In genomic region chr17:17354560-17355357, GRCh38 we compare ENCODE assay signal across 8 cellular contexts. TPM values are rescaled to one million over a fixed set of nuclear protein-coding genes. Genes with fewer than 3 reads are reported as not detected.
DNase-seq lines count a peak whose midpoint lies in the region; ATAC-seq lines count a peak whose summit lies in the region.

No MANE protein-coding gene starts in this region.

- no peak overlapping the region for H3K14ac ChIP-seq in mesenchymal stem cell (ENCODE audit: low read length in 2 of 2)

- no peak overlapping the region for H2BK120ac ChIP-seq in mesenchymal stem cell (ENCODE audit: low read depth, low read length)

- no peak overlapping the region for H3K4me2 ChIP-seq in mesenchymal stem cell (ENCODE audit: low read length, poor library complexity, severe bottlenecking)

- no peak overlapping the region for H3K4me3 ChIP-seq in mesenchymal stem cell (ENCODE audit: insufficient read depth in 1 of 2, low read depth in 1 of 2, low read length in 2 of 2)

- H3K9me3 ChIP-seq in mesenchymal stem cell (ENCODE audit: control insufficient read depth, low read length) = peaks cover 5% of the 10 kb centered on the region

- CTCF ChIA-PET in activated CD8-positive, alpha-beta T cell treated with anti-CD3 and anti-CD28 coated beads, Interleukin-2, amount 10 ng/mL, durations not matched to agents 7 days and 5 days (lab: Charles Lee) = interaction anchor here (0.7 to 4.9 kb wide), 19 partner anchors 9 to 287 kb away, joined by 3 to 61 read pairs (median 4); partner anchors contain the start of gene RASD1

- peaks cover 7% of the 10 kb centered on the region for H3K27me3 Mint-ChIP-seq in activated CD8-positive, alpha-beta T cell treated with anti-CD3 and anti-CD28 coated beads, Interleukin-2, amount 10 ng/mL, durations not matched to agents 7 days and 5 days (ENCODE audit: low read depth)

- peaks cover 0 to 3% of the 10 kb centered on the region in 2 experiments for H3K27me3 ChIP-seq in mesenchymal stem cell (ENCODE audit: control insufficient read depth in 1 of 2, insufficient read depth in 1 of 2, low read length in 2 of 2)

- no peak overlapping the region for H2AK5ac ChIP-seq in mesenchymal stem cell (ENCODE audit: low read length, severe bottlenecking)

- ATAC-seq in HG03354 (IDR thresholded peaks at IDR 0.05; ENCODE audit: poor library complexity, severe bottlenecking, unreplicated experiment) (peak; percentile 58), GM21381 (IDR thresholded peaks at IDR 0.05; ENCODE audit: unreplicated experiment) (no peak)
- ATAC-seq in activated CD8-positive, alpha-beta T cell treated with anti-CD3 and anti-CD28 coated beads, Interleukin-2, amount 10 ng/mL, durations not matched to agents 7 days and 5 days = peak; percentile 78

- 58% methylated on average over 10 of the region's 14 CpGs for WGBS in mesenchymal stem cell

- H2AFZ ChIP-seq in mesenchymal stem cell (ENCODE audit: low read depth, low read length) = no peak overlapping the region

- H3K9ac ChIP-seq in mesenchymal stem cell (ENCODE audit: low read length) = peak overlapping the region; percentile 17

- no peak overlapping the region for H4K8ac ChIP-seq in mesenchymal stem cell (ENCODE audit: low read length)

- H3K4ac ChIP-seq in mesenchymal stem cell (ENCODE audit: low read depth in 1 of 2, low read length in 2 of 2) = no peak overlapping the region

- H3K79me1 ChIP-seq in mesenchymal stem cell (replicated peaks; ENCODE audit: low read length, poor library complexity, severe bottlenecking) = no peaks in the 10 kb centered on the region

- H3K9me3 Mint-ChIP-seq in activated CD8-positive, alpha-beta T cell treated with anti-CD3 and anti-CD28 coated beads, Interleukin-2, amount 10 ng/mL, durations not matched to agents 7 days and 5 days (ENCODE audit: insufficient read depth) = peaks cover 3% of the 10 kb centered on the region

- H3K27ac Mint-ChIP-seq in activated CD8-positive, alpha-beta T cell treated with anti-CD3 and anti-CD28 coated beads, Interleukin-2, amount 10 ng/mL, durations not matched to agents 7 days and 5 days = no peak overlapping the region

- POLR2A ChIA-PET in activated CD8-positive, alpha-beta T cell treated with anti-CD3 and anti-CD28 coated beads, Interleukin-2, amount 10 ng/mL, durations not matched to agents 7 days and 5 days (lab: Charles Lee) = interaction anchor here (1.2 kb wide), 1 partner anchor 287 kb away, joined by 6 read pairs; no protein-coding TSS in a partner anchor

- DNase-seq in Ammon's horn (ENCODE audit: low spot score) = peak; percentile 75
- DNase-seq in NCI-H748 treated with DMSO at 0.1 percent for 48 hours (lab: John Stamatoyannopoulos, UW) = peak; percentile 78
- DNase-seq in activated CD8-positive, alpha-beta T cell treated with anti-CD3 and anti-CD28 coated beads, Interleukin-2, amount 10 ng/mL, durations not matched to agents 7 days and 5 days = peak; percentile 84
- DNase-seq in effector CD8-positive, alpha-beta T cell (lab: John Stamatoyannopoulos, UW) = peak; percentile 68
- DNase-seq in mesenchymal stem cell = peak; percentile 70
- DNase-seq in stimulated activated CD8-positive, alpha-beta memory T cell treated with anti-CD3 and anti-CD28 coated beads, Interleukin-2, amount 100 ng/mL, for 48 hours (ENCODE audit: low read depth in 2 of 2) = peak; percentile 55 to 62

- no peak overlapping the region for H2BK12ac ChIP-seq in mesenchymal stem cell (ENCODE audit: low read length in 2 of 2)

- no peaks in the 10 kb centered on the region for H3K36me3 Mint-ChIP-seq in activated CD8-positive, alpha-beta T cell treated with anti-CD3 and anti-CD28 coated beads, Interleukin-2, amount 10 ng/mL, durations not matched to agents 7 days and 5 days (ENCODE audit: low read depth)

- H3K18ac ChIP-seq in mesenchymal stem cell (ENCODE audit: low read depth in 1 of 2, low read length in 2 of 2) = no peak overlapping the region

- peaks cover 8% of the 10 kb centered on the region for H3K4me1 Mint-ChIP-seq in activated CD8-positive, alpha-beta T cell treated with anti-CD3 and anti-CD28 coated beads, Interleukin-2, amount 10 ng/mL, durations not matched to agents 7 days and 5 days (ENCODE audit: low read depth)

- no peaks in the 10 kb centered on the region for H3K36me3 ChIP-seq in mesenchymal stem cell (ENCODE audit: control insufficient read depth in 1 of 2, insufficient read depth in 2 of 2, low read depth in 1 of 2, low read length in 2 of 2)

- no peak overlapping the region for H3K23ac ChIP-seq in mesenchymal stem cell (ENCODE audit: low read length in 2 of 2)

- H4K91ac ChIP-seq in mesenchymal stem cell (ENCODE audit: low read length) = no peak overlapping the region

- no peak overlapping the region for H2BK15ac ChIP-seq in mesenchymal stem cell (ENCODE audit: low read depth, poor library complexity, severe bottlenecking)

- peaks cover 26% of the 10 kb centered on the region for H3K4me1 ChIP-seq in mesenchymal stem cell (ENCODE audit: control insufficient read depth, insufficient read depth, low read depth, low read length)

- H2BK5ac ChIP-seq in mesenchymal stem cell (ENCODE audit: low read depth, low read length, poor library complexity, severe bottlenecking) = no peak overlapping the region

- H3K27ac ChIP-seq in mesenchymal stem cell (ENCODE audit: low read length, poor library complexity, severe bottlenecking) = no peak overlapping the region

- no peak overlapping the region for H3K4me3 Mint-ChIP-seq in activated CD8-positive, alpha-beta T cell treated with anti-CD3 and anti-CD28 coated beads, Interleukin-2, amount 10 ng/mL, durations not matched to agents 7 days and 5 days

RNA-seq across cellular contexts. Expression of gene NT5M, which starts 51.6 kb away (rescaled TPM):
- total RNA-seq in activated CD8-positive, alpha-beta T cell treated with anti-CD3 and anti-CD28 coated beads, Interleukin-2, amount 10 ng/mL, durations not matched to agents 7 days and 5 days = 1 to 10 TPM; 8.3 to 9.0 TPM
- 0.48 TPM for polyA plus RNA-seq in mesenchymal stem cell (2013, experiment 1 of 2)
- 0.40 TPM for polyA plus RNA-seq in mesenchymal stem cell (2013, experiment 2 of 2)
